Comparison of ENCODE assay signal across 8 cellular contexts in genomic region chr14:95516554-95517209, GRCh38. TPM values are rescaled to one million over a fixed set of nuclear protein-coding genes. Genes with fewer than 3 reads are reported as not detected.
DNase-seq lines count a peak whose midpoint lies in the region; ATAC-seq and TF ChIP-seq lines count a peak whose summit lies in the region.

Gene SYNE3 (minus strand): TSS chr14:95516650. CDS start chr14:95475821, 40,829 bp downstream.

- H3K36me3 Mint-ChIP-seq in CD8-positive, alpha-beta T cell = peaks cover 4% of the 10 kb centered on the region
- H3K36me3 Mint-ChIP-seq in endodermal cell (ENCODE audit: low read depth) = no peaks in the 10 kb centered on the region

- TF ChIP-seq POLR2A in transverse colon (IDR thresholded peaks at IDR 0.05) = no peak

- ATAC-seq in CD8-positive, alpha-beta T cell = peak; percentile 57

- peaks cover 67% of the 10 kb centered on the region for H3K4me1 Mint-ChIP-seq in CD8-positive, alpha-beta T cell (ENCODE audit: low read depth)
- H3K4me1 Mint-ChIP-seq in endodermal cell = peaks cover 14% of the 10 kb centered on the region

- POLR2A ChIA-PET in CD8-positive, alpha-beta T cell (lab: Charles Lee) = interaction anchor here (1.0 to 3.1 kb wide), 3 partner anchors 18 to 54 kb away, joined by 3 to 27 read pairs (median 9); partner anchors contain the start of gene GLRX5

- H3K27ac Mint-ChIP-seq in CD8-positive, alpha-beta T cell = peak within 1 kb of the TSS; percentile 93
- H3K27ac Mint-ChIP-seq in endodermal cell = peak within 1 kb of the TSS; percentile 61

- no peaks in the 10 kb centered on the region for H3K9me3 ChIP-seq in CD8-positive, alpha-beta T cell (ENCODE audit: low read length)
- no peaks in the 10 kb centered on the region for H3K9me3 ChIP-seq in HUES48 (ENCODE audit: control insufficient read depth, insufficient read depth, low read length)
- no peaks in the 10 kb centered on the region for H3K9me3 ChIP-seq in endodermal cell (ENCODE audit: control insufficient read depth, low read length)
- H3K9me3 ChIP-seq in mononuclear cell (ENCODE audit: low read depth, low read length) = no peaks in the 10 kb centered on the region
- no peaks in the 10 kb centered on the region for H3K9me3 ChIP-seq in transverse colon

- H3K27ac ChIP-seq in CD8-positive, alpha-beta T cell (ENCODE audit: low read depth, low read length) = peak within 1 kb of the TSS; percentile 59
- no peak within 1 kb of the TSS for H3K27ac ChIP-seq in HUES48 (ENCODE audit: low read depth, low read length)
- H3K27ac ChIP-seq in endodermal cell (ENCODE audit: low read depth, low read length) = peak within 1 kb of the TSS; percentile 19
- H3K27ac ChIP-seq in transverse colon = peak within 1 kb of the TSS; percentile 81 to 90 (median 86)

- no peaks in the 10 kb centered on the region for H3K9me3 Mint-ChIP-seq in CD8-positive, alpha-beta T cell
- H3K9me3 Mint-ChIP-seq in endodermal cell = no peaks in the 10 kb centered on the region

- in situ Hi-C loops in transverse colon (cut with MboI; ENCODE audit: low pct_ligation_motif_present in 1 of 4, low pct_unique_long_range_greater_than_20kb in 1 of 4, low sequenced_read_pairs in 3 of 4) = no loop called here

- no peaks in the 10 kb centered on the region for H3K27me3 ChIP-seq in CD8-positive, alpha-beta T cell (ENCODE audit: insufficient read depth, low read length)
- H3K27me3 ChIP-seq in HUES48 (ENCODE audit: control insufficient read depth, insufficient read depth, low read length) (peaks cover 46% of the 10 kb centered on the region), endodermal cell (ENCODE audit: control insufficient read depth, insufficient read depth, low read length, poor library complexity, severe bottlenecking) (peaks cover 3% of the 10 kb centered on the region), mononuclear cell (ENCODE audit: insufficient read depth, low read length) (no peaks in the 10 kb centered on the region), transverse colon (no peaks in the 10 kb centered on the region)

- no peak for TF ChIP-seq CTCF in CD8-positive, alpha-beta T cell (IDR thresholded peaks at IDR 0.05)
- no peak for TF ChIP-seq CTCF in GM20000 (IDR thresholded peaks at IDR 0.05; ENCODE audit: extremely low read depth, missing control alignments)
- no peak for TF ChIP-seq CTCF in endodermal cell (conservative IDR thresholded peaks at IDR 0.05)
- no peak for TF ChIP-seq CTCF in transverse colon (IDR thresholded peaks at IDR 0.05)

- WGBS in endodermal cell (ENCODE audit: insufficient coverage in 1 of 2, insufficient read length in 1 of 2), 2 experiments = 15 to 48% methylated on average over 15 to 62 of the region's 62 CpGs
- WGBS in transverse colon (ENCODE audit: low coverage in 1 of 2), 2 donors = 11% methylated on average over 25 of the region's 62 CpGs; no CpG with 5 or more reads in 1 of the 2 donors

- peak in 6 of 7 experiments; percentile 31 to 71 (median 48) for DNase-seq in CD8-positive, alpha-beta T cell
- DNase-seq in GM20000 (ENCODE audit: low spot score) (peak; percentile 94), endodermal cell (peak; percentile 71), transverse colon (peak; percentile 81), HT-29 (ENCODE audit: low spot score) (no peak)
- peak; percentile 61 for DNase-seq in activated CD4-positive, alpha-beta T cell treated with anti-CD3 and anti-CD28 coated beads for 48 hours

- CTCF ChIA-PET in CD8-positive, alpha-beta T cell (lab: Charles Lee) = interaction anchor here (0.9 to 16.9 kb wide), 7 partner anchors 10 to 79 kb away, joined by 3 to 194 read pairs (median 4); no protein-coding TSS in a partner anchor

- no peak within 1 kb of the TSS for H3K9ac ChIP-seq in HUES48 (ENCODE audit: low read depth, low read length)
- peak within 1 kb of the TSS; percentile 40 for H3K9ac ChIP-seq in endodermal cell (ENCODE audit: extremely low read depth, low read length, poor library complexity, severe bottlenecking)

- intact Hi-C loops in CD8-positive, alpha-beta T cell (cut with DNase I, micrococcal nuclease) = loop anchor here (1.0 to 5.0 kb wide), 5 partner anchors 8 to 359 kb away; partner anchors contain the start of gene DICER1 (in 1 of the 2)
- intact Hi-C loops in transverse colon (cut with DNase I; ENCODE audit: low total_unique reads) = loop anchor here (5.0 kb wide), 1 partner anchor 64 kb away; no protein-coding TSS in a partner anchor

- peaks cover 73% of the 10 kb centered on the region for H3K4me1 ChIP-seq in CD8-positive, alpha-beta T cell (ENCODE audit: insufficient read depth, low read length)
- H3K4me1 ChIP-seq in HUES48 (ENCODE audit: control insufficient read depth, insufficient read depth, low read length) (peaks cover 15% of the 10 kb centered on the region), endodermal cell (ENCODE audit: control insufficient read depth, insufficient read depth, low read length) (peaks cover 14% of the 10 kb centered on the region), mononuclear cell (ENCODE audit: insufficient read depth, low read length) (peaks cover 82% of the 10 kb centered on the region), transverse colon (peaks cover 23 to 62% (median 40%) of the 10 kb centered on the region in 4 donors)

- H3K4me3 ChIP-seq in CD8-positive, alpha-beta T cell (ENCODE audit: low read depth, low read length) = peak within 1 kb of the TSS; percentile 79
- H3K4me3 ChIP-seq in HUES48 (ENCODE audit: low read depth, low read length) (peak within 1 kb of the TSS; percentile 55), endodermal cell (ENCODE audit: low read length) (peak within 1 kb of the TSS; percentile 82), mononuclear cell (ENCODE audit: low read length) (peak within 1 kb of the TSS; percentile 59), transverse colon (peak within 1 kb of the TSS; percentile 37 to 92 (median 67))

- no peak for TF ChIP-seq EP300 in transverse colon (IDR thresholded peaks at IDR 0.05; ENCODE audit: low read depth)

- no peaks in the 10 kb centered on the region for H3K27me3 Mint-ChIP-seq in CD8-positive, alpha-beta T cell (ENCODE audit: low read depth)
- H3K27me3 Mint-ChIP-seq in endodermal cell (ENCODE audit: insufficient read depth) = peaks cover 33% of the 10 kb centered on the region

- H3K4me3 Mint-ChIP-seq in CD8-positive, alpha-beta T cell = peak within 1 kb of the TSS; percentile 89
- H3K4me3 Mint-ChIP-seq in endodermal cell = peak within 1 kb of the TSS; percentile 53

- H3K36me3 ChIP-seq in CD8-positive, alpha-beta T cell (ENCODE audit: insufficient read depth, low read length) = no peaks in the 10 kb centered on the region
- H3K36me3 ChIP-seq in HUES48 (ENCODE audit: control insufficient read depth, insufficient read depth, low read length) (no peaks in the 10 kb centered on the region), endodermal cell (ENCODE audit: control insufficient read depth, insufficient read depth, low read length) (no peaks in the 10 kb centered on the region), transverse colon (no peaks in the 10 kb centered on the region)

RNA-seq across cellular contexts. Expression of gene SYNE3, which starts in this region (rescaled TPM):
- total RNA-seq in CD8-positive, alpha-beta T cell = 10 to 100 TPM; 18.5 to 19.7 TPM
- total RNA-seq in endodermal cell (1 to 10 TPM; 1.0 to 5.2 TPM), mononuclear cell (27.6 TPM), transverse colon (10 to 100 TPM in 3 of 4 donors, 1 to 10 TPM in 1; 9.8 to 46.8 (median 13.9) TPM)
- polyA plus RNA-seq in endodermal cell (2013, experiment 1 of 2) = 0.61 TPM
- polyA plus RNA-seq in endodermal cell (2013, experiment 2 of 2) = 0.87 TPM
- total RNA-seq in HT-29 (2014; rRNA removed; shearing (Covaris generic)) = not detected in 2 replicates
